Comparison of ENCODE assay signal across 13 cellular contexts in genomic region chr14:61153436-61153835, GRCh38.
DNase-seq lines count a peak whose midpoint lies in the region; TF ChIP-seq lines count a peak whose summit lies in the region.
"Had no signal": no experiment of that assay in that cellular context is flagged by ENCODE, and none has a peak within 500 bp of the region (broad histone marks: within the 10 kb centered on the region; RNA-seq: fewer than 3 reads in every experiment).

No MANE protein-coding gene starts in this region.

- H3K9ac ChIP-seq in HUES48 (ENCODE audit: low read depth, low read length), result no peak overlapping the region

- no peak for TF ChIP-seq CTCF in foreskin fibroblast (IDR thresholded peaks at IDR 0.05; ENCODE audit: low read depth, low read length)

- no peaks in the 10 kb centered on the region for H3K36me3 ChIP-seq in HUES48 (ENCODE audit: control insufficient read depth, insufficient read depth, low read length)
- H3K36me3 ChIP-seq: lower lobe of right lung had no signal

- H3K4me1 ChIP-seq in HUES48 (ENCODE audit: control insufficient read depth, insufficient read depth, low read length), result peaks cover 23% of the 10 kb centered on the region
- H3K4me1 ChIP-seq: lower lobe of right lung had no signal

- H3K27me3 ChIP-seq in HUES48 (ENCODE audit: control insufficient read depth, insufficient read depth, low read length), result no peaks in the 10 kb centered on the region

- H3K9me3 ChIP-seq in HUES48 (ENCODE audit: control insufficient read depth, insufficient read depth, low read length), result no peaks in the 10 kb centered on the region
- H3K9me3 ChIP-seq: lower lobe of right lung had no signal

- peak overlapping the region; percentile 59 for H3K27ac ChIP-seq in HUES48 (ENCODE audit: low read depth, low read length)
- H3K27ac ChIP-seq: lower lobe of right lung, SK-N-MC had no signal

- peak; percentile 17 for DNase-seq in SK-N-DZ (ENCODE audit: low spot score)
- DNase-seq in foreskin fibroblast, result peak; percentile 26 to 51
- peak; percentile 56 for DNase-seq in retina
- no peak for DNase-seq in NOMO-1 treated with DMSO at 0.1 percent for 48 hours (lab: John Stamatoyannopoulos, UW; ENCODE audit: unreplicated experiment)
- no peak for DNase-seq in effector CD4-positive, alpha-beta T cell
- DNase-seq in NCI-H187 (lab: John Stamatoyannopoulos, UW), result no peak
- no peak for DNase-seq in NCI-H2029 (lab: John Stamatoyannopoulos, UW)
- DNase-seq: activated T-cell treated with anti-CD3 and anti-CD28 coated beads, Interleukin-2, amount 50 U/mL, for 72 hours; lower lobe of right lung; NCI-H526 had no signal

- no peak overlapping the region for H3K4me3 ChIP-seq in HUES48 (ENCODE audit: low read depth, low read length)
- H3K4me3 ChIP-seq in foreskin fibroblast (ENCODE audit: low read depth in 1 of 2, low read length in 2 of 2), result no peak overlapping the region
- H3K4me3 ChIP-seq: GM12878, lower lobe of right lung, SK-N-MC had no signal

Comparison
In these comparisons a context has a peak if more than half of its experiments do, and no peak if none do; other contexts are left out.
1. DNase-seq: peak in SK-N-DZ (single experiment), foreskin fibroblast (2 of 2) and retina (single experiment); none in NOMO-1 treated with DMSO at 0.1 percent for 48 hours (single experiment), effector CD4-positive, alpha-beta T cell (single experiment), NCI-H187 (0 of 2) and NCI-H2029 (single experiment).